In genomic region chrX:155635019-155635418, GRCh38 we compare ENCODE assay signal across 1 cellular context. TPM values are rescaled to one million over a fixed set of nuclear protein-coding genes. Genes with fewer than 3 reads are reported as not detected.
"Had no signal": no experiment of that assay in that cellular context is flagged by ENCODE, and none has a peak within 500 bp of the region (broad histone marks: within the 10 kb centered on the region; RNA-seq: fewer than 3 reads in every experiment).

No MANE protein-coding gene starts in this region.

RNA-seq across cellular contexts. Expression of gene TMLHE, which starts 22.3 kb away (rescaled TPM):
- total RNA-seq: PC-3 had no signal

RNA-seq across cellular contexts. Expression of gene SPRY3, which starts 22.6 kb away (rescaled TPM):
- total RNA-seq: PC-3 had no signal
